In the genomic region with DNA sequence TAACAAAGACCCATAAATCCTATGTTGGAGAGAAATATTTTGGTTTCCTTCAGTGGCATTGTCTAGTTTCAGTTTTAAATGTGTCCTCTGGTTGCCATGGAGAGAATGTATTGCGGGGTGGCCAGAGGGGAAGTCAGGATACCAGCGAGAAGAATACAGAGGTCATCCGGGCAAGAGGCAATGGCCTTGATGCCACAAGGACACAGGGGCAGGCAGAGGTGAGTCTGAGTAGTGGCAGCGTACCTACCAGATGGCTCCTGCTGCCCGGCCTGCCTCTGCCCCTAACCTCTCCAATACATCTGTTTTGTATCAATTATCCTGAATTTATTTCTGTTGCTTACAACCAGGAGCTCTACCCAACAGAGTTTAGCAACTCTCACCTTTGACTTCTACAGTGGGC, we compare ENCODE assay signal across 25 cellular contexts. TPM values are rescaled to one million over a fixed set of nuclear protein-coding genes. Genes with fewer than 3 reads are reported as not detected.
"Had no signal": no experiment of that assay in that cellular context is flagged by ENCODE, and none has a peak within 500 bp of the region (broad histone marks: within the 10 kb centered on the region; RNA-seq: fewer than 3 reads in every experiment).

No MANE protein-coding gene starts in this region.

- H3K4me1 ChIP-seq: gastroesophageal sphincter, heart left ventricle, left lung, pancreas, prostate gland, tibial nerve, vagina had no signal

- H3K27ac ChIP-seq: gastroesophageal sphincter, heart left ventricle, hepatocyte, left lung, pancreas, prostate gland, skin epidermis, thoracic aorta, tibial nerve, vagina had no signal

- H3K4me2 ChIP-seq: hepatocyte had no signal

- ATAC-seq: effector memory CD8-positive, alpha-beta T cell; gastroesophageal sphincter; heart left ventricle; left lung; naive thymus-derived CD8-positive, alpha-beta T cell; pancreas; right cardiac atrium; stimulated activated naive B cell treated with anti-CD40 and anti-IgM and Interleukin-4, amounts not matched to agents 10 μg/mL and 1 μg/mL and 100 μg/mL, for 72 hours had no signal

- H3K4me3 ChIP-seq: gastroesophageal sphincter, heart left ventricle, hepatocyte, left lung, pancreas, prostate gland, skin epidermis, thoracic aorta, tibial nerve, vagina had no signal

- FAIRE-seq: kidney, pancreas had no signal

- H2AFZ ChIP-seq: hepatocyte had no signal

- H3K9me3 ChIP-seq: left lung, pancreas, prostate gland, thoracic aorta, tibial nerve, vagina had no signal

- H3K79me2 ChIP-seq: hepatocyte had no signal

- H3K27me3 ChIP-seq: pancreas, tibial nerve, vagina had no signal

- H3K36me3 ChIP-seq: gastroesophageal sphincter, heart left ventricle, left lung, pancreas, prostate gland, thoracic aorta, tibial nerve, vagina had no signal

- DNase-seq: cortex of kidney; effector memory CD8-positive, alpha-beta T cell; foreskin fibroblast; heart left ventricle; kidney; left lung; mesenchymal stem cell; naive thymus-derived CD8-positive, alpha-beta T cell; nephron progenitor cell; occipital lobe; pancreas; right cardiac atrium; stimulated activated CD4-positive, alpha-beta T cell treated with anti-CD3 and anti-CD28 coated beads, Interleukin-15, amount 100 ng/mL, for 24 hours; stimulated activated CD4-positive, alpha-beta T cell treated with anti-CD3 and anti-CD28 coated beads, Interleukin-2, amount 100 ng/mL, for 48 hours; stimulated activated naive B cell treated with anti-CD40 and anti-IgM and Interleukin-4, amounts not matched to agents 10 μg/mL and 1 μg/mL and 100 μg/mL, for 72 hours had no signal

RNA-seq across cellular contexts. Expression of a gene that starts 14.9 kb away (rescaled TPM):
- total RNA-seq: dermis microvascular lymphatic vessel endothelial cell; lung microvascular endothelial cell; myocyte; naive thymus-derived CD8-positive, alpha-beta T cell; thoracic aorta; vagina had no signal
- polyA plus RNA-seq: heart left ventricle; naive thymus-derived CD8-positive, alpha-beta T cell had no signal
